Comparison of ENCODE assay signal across 8 cellular contexts in the genomic region with DNA sequence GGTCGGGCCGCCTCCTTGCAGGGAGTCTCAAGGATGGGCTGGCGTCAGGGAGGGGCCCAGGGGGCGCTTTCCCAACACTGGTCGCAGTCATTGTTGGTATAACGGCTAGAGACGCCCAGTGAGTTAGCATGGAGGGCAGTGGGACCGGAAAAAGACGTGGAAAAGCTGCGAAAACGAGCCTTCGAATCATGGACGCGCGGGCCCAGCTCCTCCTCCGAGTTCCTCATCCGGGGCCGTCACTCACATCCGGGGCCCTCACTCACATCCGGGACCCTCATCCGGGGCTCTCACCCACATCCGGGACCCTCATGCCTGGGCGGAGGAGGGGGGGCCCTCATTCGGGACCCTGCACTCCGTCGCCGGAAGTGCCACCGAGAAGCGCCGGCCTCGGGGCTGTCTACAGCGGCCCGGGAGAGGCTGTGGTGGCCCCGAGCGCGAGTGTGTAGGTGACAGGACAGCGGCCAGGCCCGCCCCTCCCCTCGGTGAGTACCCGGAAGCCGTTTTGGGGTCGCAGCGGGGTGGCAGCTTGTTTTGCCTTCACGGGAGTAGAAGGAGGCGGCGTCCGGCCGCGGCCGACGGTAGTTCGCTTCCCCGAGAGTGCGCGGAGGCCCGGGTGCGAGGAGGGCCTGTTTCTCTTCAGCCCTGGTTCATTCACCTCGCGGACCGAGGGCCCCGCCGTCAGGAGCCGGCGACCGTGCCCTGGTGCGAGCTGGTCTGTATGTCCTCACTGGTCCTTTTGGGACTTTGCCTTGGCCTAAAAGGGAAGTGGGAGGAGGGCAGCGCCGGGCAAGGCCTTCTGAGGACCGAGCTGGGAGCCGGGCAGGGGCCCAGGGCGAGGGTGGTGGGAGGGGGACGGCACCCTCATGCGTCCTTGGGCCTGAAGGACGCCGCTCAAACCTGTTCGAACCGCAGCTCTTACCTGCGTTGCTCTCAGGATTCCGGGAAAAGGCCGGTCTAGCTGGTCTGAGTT. TPM values are rescaled to one million over a fixed set of nuclear protein-coding genes. Genes with fewer than 3 reads are reported as not detected.
DNase-seq lines count a peak whose midpoint lies in the region; ATAC-seq, FAIRE-seq and TF ChIP-seq lines count a peak whose summit lies in the region.

A gene with protein sequence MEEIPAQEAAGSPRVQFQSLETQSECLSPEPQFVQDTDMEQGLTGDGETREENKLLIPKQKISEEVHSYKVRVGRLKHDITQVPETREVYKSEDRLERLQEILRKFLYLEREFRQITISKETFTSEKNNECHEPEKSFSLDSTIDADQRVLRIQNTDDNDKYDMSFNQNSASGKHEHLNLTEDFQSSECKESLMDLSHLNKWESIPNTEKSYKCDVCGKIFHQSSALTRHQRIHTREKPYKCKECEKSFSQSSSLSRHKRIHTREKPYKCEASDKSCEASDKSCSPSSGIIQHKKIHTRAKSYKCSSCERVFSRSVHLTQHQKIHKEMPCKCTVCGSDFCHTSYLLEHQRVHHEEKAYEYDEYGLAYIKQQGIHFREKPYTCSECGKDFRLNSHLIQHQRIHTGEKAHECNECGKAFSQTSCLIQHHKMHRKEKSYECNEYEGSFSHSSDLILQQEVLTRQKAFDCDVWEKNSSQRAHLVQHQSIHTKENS (plus strand): TSS at position 337 of the 970 bp plus-strand sequence. CDS start 1,918 bp downstream, outside the sequence.

- dilution Hi-C loops in keratinocyte (cut with MboI; ENCODE audit: extremely low pct_ligation_motif_present, low sequenced_read_pairs): no loop called here

- peak within 1 kb of the TSS; percentile 94 for H2AFZ ChIP-seq in keratinocyte (ENCODE audit: control insufficient read depth, low read length)

- ATAC-seq in GM18907 (IDR thresholded peaks at IDR 0.05; ENCODE audit: unreplicated experiment) (peak; percentile 81), HG03139 (IDR thresholded peaks at IDR 0.05; ENCODE audit: unreplicated experiment) (peak; percentile 76)

- peaks cover 47% of the 10 kb centered on the region for H3K4me1 ChIP-seq in keratinocyte (ENCODE audit: control insufficient read depth, extremely low read depth, insufficient read depth, low read length)

- POLR2A ChIA-PET in AG04449 (lab: Yijun Ruan, JAX): interaction anchor here (0.5 to 1.5 kb wide), 12 partner anchors 22 to 619 kb away, joined by 3 to 9 read pairs (median 4); partner anchors contain the start of genes GPC2, ZKSCAN5 and ZSCAN25

- no peaks in the 10 kb centered on the region for H3K9me1 ChIP-seq in keratinocyte (ENCODE audit: control insufficient read depth, extremely low read depth, insufficient read depth, low read length)

- no peak for FAIRE-seq in keratinocyte (lab: Jason Lieb, UNC)

- peaks cover 37% of the 10 kb centered on the region for H3K79me2 ChIP-seq in keratinocyte (ENCODE audit: control insufficient read depth, insufficient read depth, low read length)

- peak within 1 kb of the TSS; percentile 92 for H3K27ac ChIP-seq in keratinocyte (ENCODE audit: control insufficient read depth, insufficient read depth, low read length)

- DNase-seq in AG04449 (ENCODE audit: low read depth, low spot score) (peak; percentile 28), NCI-H345 (lab: John Stamatoyannopoulos, UW) (peak; percentile 94), cerebellar cortex (ENCODE audit: low spot score) (peak; percentile 88), keratinocyte (ENCODE audit: low read depth, low spot score) (no peak)
- DNase-seq in activated CD4-positive, alpha-beta T cell treated with anti-CD3 and anti-CD28 coated beads for 1 hour: peak; percentile 82
- DNase-seq in stimulated activated CD4-positive, alpha-beta T cell treated with anti-CD3 and anti-CD28 coated beads, Interleukin-15, amount 100 ng/mL, for 1 hour (ENCODE audit: low read depth in 1 of 2, low spot score in 1 of 2): peak; percentile 77 to 79

- H3K4me2 ChIP-seq in keratinocyte (ENCODE audit: control insufficient read depth, extremely low read depth, insufficient read depth, low read depth, low read length): peak within 1 kb of the TSS; percentile 93

- H3K9me3 ChIP-seq in keratinocyte (ENCODE audit: control insufficient read depth, low read depth, low read length): no peaks in the 10 kb centered on the region

- no peaks in the 10 kb centered on the region for H4K20me1 ChIP-seq in keratinocyte (ENCODE audit: control insufficient read depth, extremely low read depth, insufficient read depth, low read length)

- H3K36me3 ChIP-seq in keratinocyte (ENCODE audit: control insufficient read depth in 2 of 2, extremely low read depth in 1 of 2, insufficient read depth in 2 of 2, low read length in 2 of 2): peaks cover 6 to 32% of the 10 kb centered on the region in 2 experiments

- H3K4me3 ChIP-seq in AG04449 (ENCODE audit: low read depth, low read length) (peak within 1 kb of the TSS; percentile 94), keratinocyte (ENCODE audit: control insufficient read depth in 2 of 3, extremely low read depth in 1 of 3, insufficient read depth in 2 of 3, low read depth in 1 of 3, low read length in 3 of 3) (peak within 1 kb of the TSS; percentile 89 to 92 (median 91))

- H3K9ac ChIP-seq in keratinocyte (ENCODE audit: control insufficient read depth, extremely low read depth, insufficient read depth, low read length): peak within 1 kb of the TSS; percentile 98

- no peaks in the 10 kb centered on the region for H3K27me3 ChIP-seq in keratinocyte (ENCODE audit: control insufficient read depth, extremely low read depth, insufficient read depth, low read length)

- CTCF ChIA-PET in AG04449 (lab: Yijun Ruan, JAX): no interaction called here

- TF ChIP-seq CTCF in AG04449 (IDR thresholded peaks at IDR 0.05; ENCODE audit: insufficient read depth, low read length, missing control alignments) (no peak), keratinocyte (optimal IDR thresholded peaks at IDR 0.05 in 1 of 3, IDR thresholded peaks at IDR 0.05 in 1 of 3, conservative IDR thresholded peaks at IDR 0.05 in 1 of 3; ENCODE audit: extremely low read depth in 1 of 3, insufficient read depth in 2 of 3, low read length in 3 of 3) (no peak)

RNA-seq across cellular contexts. Expression of the gene that starts here (rescaled TPM):
- polyA plus RNA-seq in keratinocyte: 46.2 to 71.1 TPM (median 59.6 TPM) in 3 replicates
- 6.2 TPM for polyA plus RNA-seq in keratinocyte (2011; ENCODE audit: low read depth)
- 31.4 and 45.4 TPM in 2 replicates for polyA plus RNA-seq in keratinocyte (2011; cell fraction: cytosol; rRNA removed)
- polyA plus RNA-seq in keratinocyte (2011; cell fraction: nucleus; rRNA removed): 121 and 122 TPM in 2 replicates
- polyA plus RNA-seq in keratinocyte (2012; ENCODE audit: low replicate concordance): 21.3 and 34.4 TPM in 2 replicates
- polyA minus RNA-seq in keratinocyte: 29.8 to 69.0 TPM (median 31.3 TPM) in 3 replicates
- 21.1 TPM for polyA minus RNA-seq in keratinocyte (2011; cell fraction: cytosol; rRNA and poly(A)+ RNA removed)
- polyA minus RNA-seq in keratinocyte (2011; cell fraction: nucleus; rRNA and poly(A)+ RNA removed): 44.1 and 62.5 TPM in 2 replicates
